In genomic region chr2:196335238-196335637, GRCh38 we compare ENCODE assay signal across 16 cellular contexts.
DNase-seq lines count a peak whose midpoint lies in the region; ATAC-seq lines count a peak whose summit lies in the region.
"Had no signal": no experiment of that assay in that cellular context is flagged by ENCODE, and none has a peak within 500 bp of the region (broad histone marks: within the 10 kb centered on the region; RNA-seq: fewer than 3 reads in every experiment).

No MANE protein-coding gene starts in this region.

- no peaks in the 10 kb centered on the region for H3K9me3 ChIP-seq in NT2/D1 (ENCODE audit: insufficient read depth, low read length)
- H3K9me3 ChIP-seq: esophagus squamous epithelium, sigmoid colon had no signal

- H3K36me3 ChIP-seq in NT2/D1 (ENCODE audit: insufficient read depth, insufficient read length, low read length) (no peaks in the 10 kb centered on the region), mesendoderm (ENCODE audit: control insufficient read depth, insufficient read depth, low read length) (no peaks in the 10 kb centered on the region)
- H3K36me3 ChIP-seq: esophagus squamous epithelium, sigmoid colon had no signal

- no peak overlapping the region for H3K27ac ChIP-seq in mesendoderm (ENCODE audit: low read depth, low read length)
- no peak overlapping the region for H3K27ac ChIP-seq in substantia nigra (ENCODE audit: low read depth, low read length, poor library complexity, severe bottlenecking)
- H3K27ac ChIP-seq: esophagus squamous epithelium, sigmoid colon had no signal

- H4K8ac ChIP-seq in mesendoderm (ENCODE audit: low read depth, low read length) = no peak overlapping the region

- no peak overlapping the region for H3K56ac ChIP-seq in mesendoderm (ENCODE audit: low read length)

- no peak for ATAC-seq in stimulated activated effector memory CD8-positive, alpha-beta T cell treated with anti-CD3 and anti-CD28 coated beads, Interleukin-12 subunit alpha, Interleukin-12 subunit beta, amount 100 ng/mL, for 72 hours
- ATAC-seq: T-cell had no signal

- DNase-seq in EL (peak; percentile 94), NT2/D1 (ENCODE audit: low read depth, low spot score) (peak; percentile 66), dedifferentiated amniotic fluid mesenchymal stem cell (ENCODE audit: extremely low spot score) (peak; percentile 52), mesendoderm (peak; percentile 94), Kasumi-1 (lab: John Stamatoyannopoulos, UW) (no peak), substantia nigra (lab: John Stamatoyannopoulos, UW) (no peak)
- DNase-seq in stimulated activated effector memory CD8-positive, alpha-beta T cell treated with anti-CD3 and anti-CD28 coated beads, Interleukin-12 subunit alpha, Interleukin-12 subunit beta, amount 100 ng/mL, for 72 hours (ENCODE audit: low spot score in 2 of 2) = no peak
- no peak for DNase-seq in activated naive CD8-positive, alpha-beta T cell treated with anti-CD3 and anti-CD28 coated beads for 36 hours
- DNase-seq: activated CD4-positive, alpha-beta T cell treated with anti-CD3 and anti-CD28 coated beads, Interleukin-2, amount 10 ng/mL, durations not matched to agents 7 days and 5 days; esophagus squamous epithelium; GOT3; naive B cell; NCI-H1417 treated with DMSO at 0.1 percent for 48 hours; sigmoid colon; T-cell had no signal

- H3K27me3 Mint-ChIP-seq in activated naive CD8-positive, alpha-beta T cell treated with anti-CD3 and anti-CD28 coated beads for 36 hours = peaks cover 4% of the 10 kb centered on the region
- H3K27me3 Mint-ChIP-seq: central memory CD8-positive, alpha-beta T cell; naive B cell had no signal

- H2AK5ac ChIP-seq in mesendoderm (ENCODE audit: low read length) = no peak overlapping the region

- H3K4me2 ChIP-seq in mesendoderm (ENCODE audit: low read length) = no peak overlapping the region

- H2BK120ac ChIP-seq in mesendoderm (ENCODE audit: low read depth, low read length) = no peak overlapping the region

- peaks cover 7% of the 10 kb centered on the region for H3K4me1 Mint-ChIP-seq in stimulated activated effector memory CD8-positive, alpha-beta T cell treated with anti-CD3 and anti-CD28 coated beads, Interleukin-12 subunit alpha, Interleukin-12 subunit beta, amount 100 ng/mL, for 72 hours
- H3K4me1 Mint-ChIP-seq in activated naive CD8-positive, alpha-beta T cell treated with anti-CD3 and anti-CD28 coated beads for 36 hours = peaks cover 16% of the 10 kb centered on the region
- H3K4me1 Mint-ChIP-seq: central memory CD8-positive, alpha-beta T cell had no signal

- H3K23ac ChIP-seq in mesendoderm (ENCODE audit: low read length) = no peak overlapping the region

- H3K27ac Mint-ChIP-seq in stimulated activated effector memory CD8-positive, alpha-beta T cell treated with anti-CD3 and anti-CD28 coated beads, Interleukin-12 subunit alpha, Interleukin-12 subunit beta, amount 100 ng/mL, for 72 hours = no peak overlapping the region
- H3K27ac Mint-ChIP-seq in activated naive CD8-positive, alpha-beta T cell treated with anti-CD3 and anti-CD28 coated beads for 36 hours = no peak overlapping the region
- H3K27ac Mint-ChIP-seq: activated CD4-positive, alpha-beta T cell treated with anti-CD3 and anti-CD28 coated beads, Interleukin-2, amount 10 ng/mL, durations not matched to agents 7 days and 5 days; T-cell had no signal

- H3K4ac ChIP-seq in mesendoderm (ENCODE audit: low read depth, low read length) = no peak overlapping the region

- no peak overlapping the region for H2BK5ac ChIP-seq in mesendoderm (ENCODE audit: low read length)

- H3K79me1 ChIP-seq in mesendoderm (ENCODE audit: low read length) = no peaks in the 10 kb centered on the region

- H3K9ac ChIP-seq in NT2/D1 (ENCODE audit: insufficient read length, low read depth) = no peak overlapping the region
- no peak overlapping the region for H3K9ac ChIP-seq in mesendoderm (ENCODE audit: low read length)

- H4K5ac ChIP-seq in mesendoderm (ENCODE audit: low read length) = no peak overlapping the region

- H3K4me3 ChIP-seq in NT2/D1 (ENCODE audit: insufficient read length, low read depth) (no peak overlapping the region), mesendoderm (ENCODE audit: low read length) (no peak overlapping the region)
- H3K4me3 ChIP-seq: esophagus squamous epithelium, sigmoid colon had no signal

- no peak overlapping the region for H3K18ac ChIP-seq in mesendoderm (ENCODE audit: low read length)

- no peak overlapping the region for H3K4me3 Mint-ChIP-seq in stimulated activated effector memory CD8-positive, alpha-beta T cell treated with anti-CD3 and anti-CD28 coated beads, Interleukin-12 subunit alpha, Interleukin-12 subunit beta, amount 100 ng/mL, for 72 hours
- H3K4me3 Mint-ChIP-seq in activated naive CD8-positive, alpha-beta T cell treated with anti-CD3 and anti-CD28 coated beads for 36 hours = no peak overlapping the region
- H3K4me3 Mint-ChIP-seq: activated CD4-positive, alpha-beta T cell treated with anti-CD3 and anti-CD28 coated beads, Interleukin-2, amount 10 ng/mL, durations not matched to agents 7 days and 5 days; central memory CD8-positive, alpha-beta T cell; T-cell had no signal

- no peak overlapping the region for H2BK15ac ChIP-seq in mesendoderm (replicated peaks; ENCODE audit: low read depth)

- H3K79me2 ChIP-seq in mesendoderm (ENCODE audit: control insufficient read depth, insufficient read depth, low read length) = no peaks in the 10 kb centered on the region

- H3K27me3 ChIP-seq in NT2/D1 (ENCODE audit: insufficient read depth, insufficient read length) = no peaks in the 10 kb centered on the region
- no peaks in the 10 kb centered on the region for H3K27me3 ChIP-seq in mesendoderm (ENCODE audit: insufficient read depth, low read length, poor library complexity)
- H3K27me3 ChIP-seq: esophagus squamous epithelium, sigmoid colon had no signal

- H3K4me1 ChIP-seq in NT2/D1 (ENCODE audit: insufficient read depth, insufficient read length) (no peaks in the 10 kb centered on the region), mesendoderm (ENCODE audit: control insufficient read depth, low read depth, low read length) (no peaks in the 10 kb centered on the region)
- H3K4me1 ChIP-seq: esophagus squamous epithelium, sigmoid colon had no signal

- no peaks in the 10 kb centered on the region for H3K9me3 Mint-ChIP-seq in stimulated activated effector memory CD8-positive, alpha-beta T cell treated with anti-CD3 and anti-CD28 coated beads, Interleukin-12 subunit alpha, Interleukin-12 subunit beta, amount 100 ng/mL, for 72 hours
- no peaks in the 10 kb centered on the region for H3K9me3 Mint-ChIP-seq in activated naive CD8-positive, alpha-beta T cell treated with anti-CD3 and anti-CD28 coated beads for 36 hours
- H3K9me3 Mint-ChIP-seq: activated CD4-positive, alpha-beta T cell treated with anti-CD3 and anti-CD28 coated beads, Interleukin-2, amount 10 ng/mL, durations not matched to agents 7 days and 5 days; central memory CD8-positive, alpha-beta T cell; naive B cell; T-cell had no signal

- H3K36me3 Mint-ChIP-seq in stimulated activated effector memory CD8-positive, alpha-beta T cell treated with anti-CD3 and anti-CD28 coated beads, Interleukin-12 subunit alpha, Interleukin-12 subunit beta, amount 100 ng/mL, for 72 hours = no peaks in the 10 kb centered on the region
- peaks cover 2% of the 10 kb centered on the region for H3K36me3 Mint-ChIP-seq in activated naive CD8-positive, alpha-beta T cell treated with anti-CD3 and anti-CD28 coated beads for 36 hours
- H3K36me3 Mint-ChIP-seq: naive B cell, T-cell had no signal

- WGBS in mesendoderm (ENCODE audit: extremely low coverage, insufficient coverage, low lambda C conversion rate) = no CpG with 5 or more reads among the region's 6 CpGs

Comparison
In these comparisons a context has a peak if more than half of its experiments do, and no peak if none do; other contexts are left out.
1. DNase-seq: peak in EL (single experiment), NT2/D1 (single experiment), dedifferentiated amniotic fluid mesenchymal stem cell (single experiment) and mesendoderm (single experiment); none in Kasumi-1 (0 of 2), stimulated activated effector memory CD8-positive, alpha-beta T cell treated with anti-CD3 and anti-CD28 coated beads, Interleukin-12 subunit alpha, Interleukin-12 subunit beta, amount 100 ng/mL, for 72 hours (0 of 2), activated naive CD8-positive, alpha-beta T cell treated with anti-CD3 and anti-CD28 coated beads for 36 hours (single experiment) and substantia nigra (0 of 49).